ENCODE assay signal across 8 cellular contexts in genomic region chr20:38165089-38165965, GRCh38. TPM values are rescaled to one million over a fixed set of nuclear protein-coding genes. Genes with fewer than 3 reads are reported as not detected.
DNase-seq lines count a peak whose midpoint lies in the region; ATAC-seq and TF ChIP-seq lines count a peak whose summit lies in the region.

Gene TGM2 (minus strand): TSS chr20:38165270. CDS start chr20:38165198, 72 bp downstream.

- no peak within 1 kb of the TSS for H3K4me3 Mint-ChIP-seq in activated CD4-positive, alpha-beta memory T cell treated with anti-CD3 and anti-CD28 coated beads for 36 hours

- H3K27ac ChIP-seq in epithelial cell of prostate, result peak within 1 kb of the TSS; percentile 82
- peak within 1 kb of the TSS; percentile 54 for H3K27ac ChIP-seq in subcutaneous abdominal adipose tissue (ENCODE audit: low read depth, low read length)

- intact Hi-C loops in activated CD4-positive, alpha-beta memory T cell treated with anti-CD3 and anti-CD28 coated beads for 36 hours (cut with micrococcal nuclease), result loop anchor here (1.0 to 10.0 kb wide), 3 partner anchors 93 to 261 kb away; partner anchors contain the start of gene VSTM2L

- H3K4me3 ChIP-seq in GM12864 (ENCODE audit: low read depth, low read length) (peak within 1 kb of the TSS; percentile 34), subcutaneous abdominal adipose tissue (ENCODE audit: low read depth in 1 of 5, low read length in 5 of 5) (peak within 1 kb of the TSS; percentile 4 to 76 (median 68))

- POLR2A ChIA-PET in activated CD4-positive, alpha-beta memory T cell treated with anti-CD3 and anti-CD28 coated beads for 36 hours (lab: Charles Lee), result no interaction called here

- peaks cover 24% of the 10 kb centered on the region for H3K27me3 Mint-ChIP-seq in activated CD4-positive, alpha-beta memory T cell treated with anti-CD3 and anti-CD28 coated beads for 36 hours

- H3K36me3 Mint-ChIP-seq in activated CD4-positive, alpha-beta memory T cell treated with anti-CD3 and anti-CD28 coated beads for 36 hours, result no peaks in the 10 kb centered on the region

- no peaks in the 10 kb centered on the region for H3K27me3 ChIP-seq in subcutaneous abdominal adipose tissue (ENCODE audit: control insufficient read depth in 5 of 5, insufficient read depth in 4 of 5, low read length in 5 of 5)

- peaks cover 5% of the 10 kb centered on the region for H3K4me1 Mint-ChIP-seq in activated CD4-positive, alpha-beta memory T cell treated with anti-CD3 and anti-CD28 coated beads for 36 hours (ENCODE audit: low read depth)

- CTCF ChIA-PET in activated CD4-positive, alpha-beta memory T cell treated with anti-CD3 and anti-CD28 coated beads for 36 hours (lab: Charles Lee), result interaction anchor here (0.7 to 4.2 kb wide), 5 partner anchors 7 to 172 kb away, joined by 3 to 21 read pairs (median 3); no protein-coding TSS in a partner anchor

- no peak for DNase-seq in GM12864 (ENCODE audit: low read depth)
- peak; percentile 69 for DNase-seq in NCI-H69 (lab: John Stamatoyannopoulos, UW)
- DNase-seq in activated CD4-positive, alpha-beta memory T cell treated with anti-CD3 and anti-CD28 coated beads for 36 hours, result peak; percentile 67
- no peak for DNase-seq in epithelial cell of prostate (ENCODE audit: low read depth, low spot score)
- DNase-seq in mucosa of gallbladder (ENCODE audit: low spot score), result peak; percentile 75
- no peak for DNase-seq in NK-92 (lab: John Stamatoyannopoulos, UW; ENCODE audit: unreplicated experiment)

- H3K9ac ChIP-seq in subcutaneous abdominal adipose tissue (ENCODE audit: low read length in 5 of 5), result peak within 1 kb of the TSS in 3 of 5 donors; percentile 46 to 79 (median 68)

- peak; percentile 73 for ATAC-seq in HG02678 (IDR thresholded peaks at IDR 0.05; ENCODE audit: unreplicated experiment)

- peaks cover 4 to 48% (median 34%) of the 10 kb centered on the region in 5 donors for H3K4me1 ChIP-seq in subcutaneous abdominal adipose tissue (ENCODE audit: control insufficient read depth in 5 of 5, insufficient read depth in 5 of 5, low read length in 5 of 5)

- no peak within 1 kb of the TSS for H3K27ac Mint-ChIP-seq in activated CD4-positive, alpha-beta memory T cell treated with anti-CD3 and anti-CD28 coated beads for 36 hours

- H3K36me3 ChIP-seq in subcutaneous abdominal adipose tissue (ENCODE audit: control insufficient read depth in 5 of 5, insufficient read depth in 5 of 5, low read length in 5 of 5), result peaks cover 0 to 2% (median 0%) of the 10 kb centered on the region in 5 donors

- TF ChIP-seq CTCF in GM12864 (IDR thresholded peaks at IDR 0.05; ENCODE audit: low read depth, low read length, missing control alignments), result peak; percentile 86

- no peaks in the 10 kb centered on the region for H3K9me3 Mint-ChIP-seq in activated CD4-positive, alpha-beta memory T cell treated with anti-CD3 and anti-CD28 coated beads for 36 hours

- H3K9me3 ChIP-seq in subcutaneous abdominal adipose tissue (ENCODE audit: control insufficient read depth in 5 of 5, low read length in 5 of 5), result no peaks in the 10 kb centered on the region

RNA-seq across cellular contexts. Expression of gene TGM2, which starts in this region (rescaled TPM):
- not detected for total RNA-seq in activated CD4-positive, alpha-beta memory T cell treated with anti-CD3 and anti-CD28 coated beads for 36 hours
- total RNA-seq in mucosa of gallbladder, result 389 TPM

Comparison
In these comparisons a context has a peak if more than half of its experiments do, and no peak if none do; other contexts are left out.
1. RNA of gene TGM2 (total RNA-seq): 389 TPM in mucosa of gallbladder (single experiment); not detected in activated CD4-positive, alpha-beta memory T cell treated with anti-CD3 and anti-CD28 coated beads for 36 hours; every median in the first group is over 100 times any median in the second.
2. Peak in DNase-seq in activated CD4-positive, alpha-beta memory T cell treated with anti-CD3 and anti-CD28 coated beads for 36 hours; RNA of the gene not detected or under 1 TPM.
3. DNase-seq: peak in NCI-H69 (single experiment) and mucosa of gallbladder (single experiment); none in GM12864 (single experiment), epithelial cell of prostate (single experiment) and NK-92 (single experiment).